In the genomic region with DNA sequence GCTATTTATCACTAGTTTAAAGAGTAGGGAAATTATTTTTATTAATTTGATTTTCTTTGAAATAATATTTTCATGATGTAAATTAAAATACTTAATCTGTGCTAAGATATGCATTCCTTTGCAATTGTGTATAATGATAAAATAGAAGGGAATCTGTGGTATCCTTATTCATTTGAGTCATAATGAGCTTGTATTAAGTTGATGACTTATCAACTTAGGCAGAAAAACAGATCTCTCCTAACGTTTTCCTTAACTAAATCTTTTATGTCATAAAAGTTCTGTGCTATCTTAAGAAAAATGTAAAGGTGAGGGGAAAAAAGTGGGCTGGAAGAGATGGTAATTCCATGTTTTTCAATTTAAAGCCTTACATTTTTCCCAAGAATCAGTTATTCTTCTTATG, we compare ENCODE assay signal across 24 cellular contexts. TPM values are rescaled to one million over a fixed set of nuclear protein-coding genes. Genes with fewer than 3 reads are reported as not detected.
DNase-seq lines count a peak whose midpoint lies in the region; ATAC-seq and TF ChIP-seq lines count a peak whose summit lies in the region.
"Had no signal": no experiment of that assay in that cellular context is flagged by ENCODE, and none has a peak within 500 bp of the region (broad histone marks: within the 10 kb centered on the region; RNA-seq: fewer than 3 reads in every experiment).

No MANE protein-coding gene starts in this region.

- POLR2A ChIA-PET in RWPE1 (lab: Yijun Ruan, JAX; ENCODE audit: low non-redundant PET), result no interaction called here

- H3K79me2 ChIP-seq in osteoblast (ENCODE audit: insufficient read depth, low read length) (peaks cover 67% of the 10 kb centered on the region), Karpas-422 (ENCODE audit: low read length) (no peaks in the 10 kb centered on the region)

- H2AFZ ChIP-seq in osteoblast (ENCODE audit: low read length) (no peak overlapping the region), Karpas-422 (ENCODE audit: low read length) (no peak overlapping the region)

- no peaks in the 10 kb centered on the region for H3K36me3 ChIP-seq in cardiac muscle cell
- H3K36me3 ChIP-seq in osteoblast (ENCODE audit: insufficient read depth, low read length), result peaks cover 27% of the 10 kb centered on the region
- no peaks in the 10 kb centered on the region for H3K36me3 ChIP-seq in Karpas-422 (ENCODE audit: insufficient read depth, low read length)

- H3K9me3 Mint-ChIP-seq in type B pancreatic cell, result peaks cover 3% of the 10 kb centered on the region
- H3K9me3 Mint-ChIP-seq: activated naive CD8-positive, alpha-beta T cell treated with anti-CD3 and anti-CD28 coated beads, Interleukin-2, amount 10 ng/mL, durations not matched to agents 7 days and 5 days; activated T-cell treated with anti-CD3 and anti-CD28 coated beads, Interleukin-2, amount 50 U/mL, for 4 hours; CD8-positive, alpha-beta T cell had no signal

- ATAC-seq in Right ventricle myocardium inferior, result no peak
- ATAC-seq: activated T-cell treated with anti-CD3 and anti-CD28 coated beads, Interleukin-2, amount 50 U/mL, for 4 hours; CD8-positive, alpha-beta T cell; GM12878; mucosa of descending colon had no signal

- no peaks in the 10 kb centered on the region for H3K9me3 ChIP-seq in cardiac muscle cell (ENCODE audit: low read depth)
- H3K9me3 ChIP-seq in osteoblast (ENCODE audit: low read depth, low read length), result no peaks in the 10 kb centered on the region
- no peaks in the 10 kb centered on the region for H3K9me3 ChIP-seq in Karpas-422 (ENCODE audit: low read length)
- H3K9me3 ChIP-seq: mucosa of descending colon had no signal

- H3K4me2 ChIP-seq in osteoblast (ENCODE audit: insufficient read depth, low read length) (peak overlapping the region; percentile 79), Karpas-422 (ENCODE audit: low read depth, low read length, poor library complexity, severe bottlenecking) (no peak overlapping the region)

- H3K9ac ChIP-seq in Karpas-422 (ENCODE audit: low read length), result no peak overlapping the region

- H3K27me3 Mint-ChIP-seq in type B pancreatic cell, result no peaks in the 10 kb centered on the region
- H3K27me3 Mint-ChIP-seq: progenitor cell of endocrine pancreas had no signal

- DNase-seq in cardiac muscle cell (ENCODE audit: low read depth in 1 of 2, low spot score in 1 of 2) (no peak), Right ventricle myocardium inferior (ENCODE audit: missing footprints) (no peak), fibroblast of mammary gland (ENCODE audit: low read depth) (peak; percentile 53), osteoblast (ENCODE audit: insufficient read length, low spot score, missing footprints) (no peak), type B pancreatic cell (ENCODE audit: extremely low spot score, unreplicated experiment) (no peak), Karpas-422 (no peak), RWPE1 (ENCODE audit: low spot score) (no peak), occipital lobe (lab: John Stamatoyannopoulos, UW) (no peak)
- DNase-seq: activated CD4-positive, alpha-beta T cell treated with anti-CD3 and anti-CD28 coated beads, Interleukin-2, amount 50 U/mL, for 1 hour; activated naive CD8-positive, alpha-beta T cell treated with anti-CD3 and anti-CD28 coated beads, Interleukin-2, amount 10 ng/mL, durations not matched to agents 7 days and 5 days; activated T-cell treated with anti-CD3 and anti-CD28 coated beads, Interleukin-2, amount 50 U/mL, for 4 hours; CD8-positive, alpha-beta T cell; cerebellar nuclear complex; glutamatergic neuron; GOT3; mucosa of descending colon; NCI-H187; NCI-H510A; SHP77 treated with DMSO at 0.1 percent for 48 hours; stimulated activated CD4-positive, alpha-beta T cell treated with anti-CD3 and anti-CD28 coated beads, Interleukin-2, amount 100 ng/mL, for 24 hours had no signal

- H3K9me2 ChIP-seq in Karpas-422 (replicated peaks; ENCODE audit: insufficient read depth, low read length), result no peaks in the 10 kb centered on the region

- TF ChIP-seq CTCF in cardiac muscle cell (IDR thresholded peaks at IDR 0.05; ENCODE audit: low read depth, low read length), result no peak
- no peak for TF ChIP-seq CTCF in fibroblast of mammary gland (conservative IDR thresholded peaks at IDR 0.05; ENCODE audit: control insufficient read depth, insufficient read depth, low read depth, low read length)
- TF ChIP-seq CTCF in osteoblast (IDR thresholded peaks at IDR 0.05; ENCODE audit: extremely low read depth, low read depth, low read length), result no peak
- TF ChIP-seq CTCF in type B pancreatic cell (conservative IDR thresholded peaks at IDR 0.05), result no peak
- TF ChIP-seq CTCF in RWPE1 (conservative IDR thresholded peaks at IDR 0.05; ENCODE audit: low read depth), result no peak

- intact Hi-C loops in Right ventricle myocardium inferior (cut with DNase I), result loop anchor here (5.0 to 10.0 kb wide), 4 partner anchors 42 to 580 kb away; a partner anchor contains a TSS

- CTCF ChIA-PET in RWPE1 (lab: Yijun Ruan, JAX), result interaction anchor here (0.6 kb wide), 2 partner anchors 386 to 646 kb away, joined by 3 to 7 read pairs; no protein-coding TSS in a partner anchor

- H3K27me3 ChIP-seq in cardiac muscle cell, result no peaks in the 10 kb centered on the region
- no peaks in the 10 kb centered on the region for H3K27me3 ChIP-seq in osteoblast (ENCODE audit: insufficient read depth, low read length)
- no peaks in the 10 kb centered on the region for H3K27me3 ChIP-seq in Karpas-422 (ENCODE audit: low read length)

- H3K4me1 Mint-ChIP-seq in type B pancreatic cell (ENCODE audit: unreplicated experiment), result peaks cover 3% of the 10 kb centered on the region
- H3K4me1 Mint-ChIP-seq: activated naive CD8-positive, alpha-beta T cell treated with anti-CD3 and anti-CD28 coated beads, Interleukin-2, amount 10 ng/mL, durations not matched to agents 7 days and 5 days had no signal

- H3K4me3 Mint-ChIP-seq in type B pancreatic cell, result peak overlapping the region; percentile 54
- H3K4me3 Mint-ChIP-seq: activated naive CD8-positive, alpha-beta T cell treated with anti-CD3 and anti-CD28 coated beads, Interleukin-2, amount 10 ng/mL, durations not matched to agents 7 days and 5 days; activated T-cell treated with anti-CD3 and anti-CD28 coated beads, Interleukin-2, amount 50 U/mL, for 4 hours; CD8-positive, alpha-beta T cell had no signal

- H4K20me1 ChIP-seq in osteoblast (ENCODE audit: insufficient read depth, low read length) (peaks cover 11% of the 10 kb centered on the region), Karpas-422 (ENCODE audit: insufficient read depth, low read depth, low read length) (no peaks in the 10 kb centered on the region)

- H3K27ac ChIP-seq in cardiac muscle cell (no peak overlapping the region), osteoblast (ENCODE audit: low read depth, low read length) (peak overlapping the region; percentile 77), Karpas-422 (ENCODE audit: low read length) (no peak overlapping the region), RWPE1 (no peak overlapping the region)

- H3K36me3 Mint-ChIP-seq in type B pancreatic cell, result no peaks in the 10 kb centered on the region
- H3K36me3 Mint-ChIP-seq: activated naive CD8-positive, alpha-beta T cell treated with anti-CD3 and anti-CD28 coated beads, Interleukin-2, amount 10 ng/mL, durations not matched to agents 7 days and 5 days; CD8-positive, alpha-beta T cell had no signal

- H3K4me1 ChIP-seq in cardiac muscle cell (ENCODE audit: low read depth) (peaks cover 51% of the 10 kb centered on the region), osteoblast (ENCODE audit: insufficient read depth, low read length) (peaks cover 28% of the 10 kb centered on the region), Karpas-422 (ENCODE audit: low read length) (no peaks in the 10 kb centered on the region)

- H3K27ac Mint-ChIP-seq in type B pancreatic cell, result no peak overlapping the region
- H3K27ac Mint-ChIP-seq: activated naive CD8-positive, alpha-beta T cell treated with anti-CD3 and anti-CD28 coated beads, Interleukin-2, amount 10 ng/mL, durations not matched to agents 7 days and 5 days; CD8-positive, alpha-beta T cell; progenitor cell of endocrine pancreas had no signal

- H3K4me3 ChIP-seq in cardiac muscle cell (peak overlapping the region; percentile 15), fibroblast of mammary gland (ENCODE audit: control insufficient read depth, low read depth, low read length) (peak overlapping the region; percentile 74), osteoblast (ENCODE audit: insufficient read depth, low read length) (peak overlapping the region; percentile 80), Karpas-422 (ENCODE audit: low read length) (no peak overlapping the region)
- H3K4me3 ChIP-seq: GM12878, mucosa of descending colon had no signal

RNA-seq across cellular contexts. Expression of a gene that starts 1.9 kb away (rescaled TPM):
- 3.8 and 5.1 TPM in 2 replicates for total RNA-seq in cardiac muscle cell
- 6.2 and 7.8 TPM in 2 replicates for polyA plus RNA-seq in cardiac muscle cell
- 44.6 TPM for total RNA-seq in Right ventricle myocardium inferior
- total RNA-seq in osteoblast, result 377 and 445 TPM in 2 replicates
- 3.0 and 7.8 TPM in 2 replicates for total RNA-seq in type B pancreatic cell (ENCODE audit: low replicate concordance)
- total RNA-seq in Karpas-422 (2014; rRNA removed; shearing (Covaris generic); ENCODE audit: low replicate concordance), result 0.71 TPM in 1 of 2 replicates, not detected in the other
- total RNA-seq in occipital lobe, result 0.31 TPM
- total RNA-seq: activated naive CD8-positive, alpha-beta T cell treated with anti-CD3 and anti-CD28 coated beads, Interleukin-2, amount 10 ng/mL, durations not matched to agents 7 days and 5 days; CD8-positive, alpha-beta T cell; Daoy; progenitor cell of endocrine pancreas had no signal
- polyA plus RNA-seq: GM12878, keratinocyte had no signal
